ENCODE assay signal across 7 cellular contexts in the genomic region with DNA sequence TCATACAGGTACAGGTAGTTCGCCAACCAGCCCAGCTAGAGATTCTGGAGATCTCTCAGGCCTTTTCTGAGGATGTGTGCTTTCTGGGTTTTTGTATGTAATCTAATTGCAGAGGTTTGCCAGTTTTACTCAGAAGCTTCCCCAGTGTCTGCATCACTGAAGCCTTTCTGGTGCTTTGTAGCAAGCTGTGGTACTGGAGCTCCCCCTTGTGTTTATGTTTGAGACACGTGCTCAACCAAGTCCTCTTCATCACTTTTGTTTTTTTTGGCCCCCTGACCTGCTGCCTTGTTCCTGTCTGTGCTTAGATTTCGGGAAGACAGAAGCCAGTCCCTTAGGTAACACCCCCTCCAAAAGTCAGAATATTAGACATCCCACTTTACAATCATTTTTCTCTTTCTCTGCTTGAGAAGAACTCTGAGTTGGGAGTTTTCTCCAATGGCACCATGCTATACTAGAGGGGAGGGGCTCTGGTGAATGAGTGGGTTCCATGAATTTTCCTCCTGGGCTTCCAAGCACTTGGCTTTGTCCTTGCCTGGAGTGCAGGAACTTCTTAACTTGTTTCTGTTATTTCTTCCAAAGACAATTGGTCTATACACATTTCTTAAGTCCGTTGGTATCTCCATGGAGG.
A peak's percentile ranks its signal among the peaks of the same experiment; 100 is the strongest.
DNase-seq lines count a peak whose midpoint lies in the region; ATAC-seq and TF ChIP-seq lines count a peak whose summit lies in the region.

No MANE protein-coding gene starts in this region.

- H3K4me3 ChIP-seq in body of pancreas = no peak overlapping the region

- peaks cover 20% of the 10 kb centered on the region for H3K36me3 Mint-ChIP-seq in type B pancreatic cell

- no peaks in the 10 kb centered on the region for H3K27me3 ChIP-seq in body of pancreas

- no peaks in the 10 kb centered on the region for H3K9me3 ChIP-seq in body of pancreas

- intact Hi-C loops in body of pancreas (cut with DNase I) = no loop called here

- H3K27me3 Mint-ChIP-seq in type B pancreatic cell = no peaks in the 10 kb centered on the region

- peaks cover 4% of the 10 kb centered on the region for H3K4me1 Mint-ChIP-seq in type B pancreatic cell (ENCODE audit: unreplicated experiment)

- no peak overlapping the region for H3K4me3 Mint-ChIP-seq in type B pancreatic cell

- H3K36me3 ChIP-seq in body of pancreas (replicated peaks in 1 of 2; ENCODE audit: insufficient read depth in 1 of 2, low read depth in 2 of 2) = no peaks in the 10 kb centered on the region

- WGBS in body of pancreas, 2 donors = 63 to 66% methylated on average over 4 of the region's 4 CpGs

- ATAC-seq in GM19467 (IDR thresholded peaks at IDR 0.05; ENCODE audit: unreplicated experiment) (peak; percentile 93), HG03521 (IDR thresholded peaks at IDR 0.05; ENCODE audit: unreplicated experiment) (peak; percentile 88), body of pancreas (no peak)

- no peak overlapping the region for H3K27ac Mint-ChIP-seq in type B pancreatic cell

- DNase-seq in ELR (ENCODE audit: low read depth) (peak; percentile 69), NCI-H748 treated with DMSO at 0.1 percent for 48 hours (lab: John Stamatoyannopoulos, UW) (peak; percentile 55), body of pancreas (peak; percentile 16 to 55 (median 32)), islet precursor cell (peak; percentile 82), type B pancreatic cell (ENCODE audit: extremely low spot score, unreplicated experiment) (no peak)

- H3K27ac ChIP-seq in body of pancreas = no peak overlapping the region

- peaks cover 4% of the 10 kb centered on the region for H3K9me3 Mint-ChIP-seq in type B pancreatic cell

- H3K4me1 ChIP-seq in body of pancreas = no peaks in the 10 kb centered on the region

- no peak for TF ChIP-seq POLR2A in body of pancreas (IDR thresholded peaks at IDR 0.05)

- TF ChIP-seq CTCF in body of pancreas (IDR thresholded peaks at IDR 0.05) = peak in 6 of 7 experiments; percentile 22 to 49 (median 33)
- peak; percentile 73 for TF ChIP-seq CTCF in type B pancreatic cell (conservative IDR thresholded peaks at IDR 0.05)
